Comparison of ENCODE assay signal across 1 cellular context in genomic region chr15:44663410-44664272, GRCh38.
A peak's percentile ranks its signal among the peaks of the same experiment; 100 is the strongest.
TF ChIP-seq lines count a peak whose summit lies in the region.

A gene with protein sequence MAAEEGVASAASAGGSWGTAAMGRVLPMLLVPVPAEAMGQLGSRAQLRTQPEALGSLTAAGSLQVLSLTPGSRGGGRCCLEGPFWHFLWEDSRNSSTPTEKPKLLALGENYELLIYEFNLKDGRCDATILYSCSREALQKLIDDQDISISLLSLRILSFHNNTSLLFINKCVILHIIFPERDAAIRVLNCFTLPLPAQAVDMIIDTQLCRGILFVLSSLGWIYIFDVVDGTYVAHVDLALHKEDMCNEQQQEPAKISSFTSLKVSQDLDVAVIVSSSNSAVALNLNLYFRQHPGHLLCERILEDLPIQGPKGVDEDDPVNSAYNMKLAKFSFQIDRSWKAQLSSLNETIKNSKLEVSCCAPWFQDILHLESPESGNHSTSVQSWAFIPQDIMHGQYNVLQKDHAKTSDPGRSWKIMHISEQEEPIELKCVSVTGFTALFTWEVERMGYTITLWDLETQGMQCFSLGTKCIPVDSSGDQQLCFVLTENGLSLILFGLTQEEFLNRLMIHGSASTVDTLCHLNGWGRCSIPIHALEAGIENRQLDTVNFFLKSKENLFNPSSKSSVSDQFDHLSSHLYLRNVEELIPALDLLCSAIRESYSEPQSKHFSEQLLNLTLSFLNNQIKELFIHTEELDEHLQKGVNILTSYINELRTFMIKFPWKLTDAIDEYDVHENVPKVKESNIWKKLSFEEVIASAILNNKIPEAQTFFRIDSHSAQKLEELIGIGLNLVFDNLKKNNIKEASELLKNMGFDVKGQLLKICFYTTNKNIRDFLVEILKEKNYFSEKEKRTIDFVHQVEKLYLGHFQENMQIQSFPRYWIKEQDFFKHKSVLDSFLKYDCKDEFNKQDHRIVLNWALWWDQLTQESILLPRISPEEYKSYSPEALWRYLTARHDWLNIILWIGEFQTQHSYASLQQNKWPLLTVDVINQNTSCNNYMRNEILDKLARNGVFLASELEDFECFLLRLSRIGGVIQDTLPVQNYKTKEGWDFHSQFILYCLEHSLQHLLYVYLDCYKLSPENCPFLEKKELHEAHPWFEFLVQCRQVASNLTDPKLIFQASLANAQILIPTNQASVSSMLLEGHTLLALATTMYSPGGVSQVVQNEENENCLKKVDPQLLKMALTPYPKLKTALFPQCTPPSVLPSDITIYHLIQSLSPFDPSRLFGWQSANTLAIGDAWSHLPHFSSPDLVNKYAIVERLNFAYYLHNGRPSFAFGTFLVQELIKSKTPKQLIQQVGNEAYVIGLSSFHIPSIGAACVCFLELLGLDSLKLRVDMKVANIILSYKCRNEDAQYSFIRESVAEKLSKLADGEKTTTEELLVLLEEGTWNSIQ (N-terminal part only) (minus strand): TSS chr15:44663662. CDS start chr15:44663647, 15 bp downstream.

TF ChIP-seq in HCT116, 20 proteins besides CTCF, POLR2A, EP300 and RAD21 (continued from another document):
- TF ChIP-seq, protein P1, sequence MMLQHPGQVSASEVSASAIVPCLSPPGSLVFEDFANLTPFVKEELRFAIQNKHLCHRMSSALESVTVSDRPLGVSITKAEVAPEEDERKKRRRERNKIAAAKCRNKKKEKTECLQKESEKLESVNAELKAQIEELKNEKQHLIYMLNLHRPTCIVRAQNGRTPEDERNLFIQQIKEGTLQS (IDR thresholded peaks at IDR 0.05): no peak
- TF ChIP-seq, protein P2, sequence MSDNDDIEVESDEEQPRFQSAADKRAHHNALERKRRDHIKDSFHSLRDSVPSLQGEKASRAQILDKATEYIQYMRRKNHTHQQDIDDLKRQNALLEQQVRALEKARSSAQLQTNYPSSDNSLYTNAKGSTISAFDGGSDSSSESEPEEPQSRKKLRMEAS (IDR thresholded peaks at IDR 0.05): peak; percentile 88
- no peak for TF ChIP-seq TCF7L2 (IDR thresholded peaks at IDR 0.05; ENCODE audit: borderline replicate concordance, extremely low read depth, insufficient read depth, insufficient read length)
- no peak for TF ChIP-seq REST (IDR thresholded peaks at IDR 0.05; ENCODE audit: low read depth)
